ENCODE assay signal across 8 cellular contexts in the genomic region with DNA sequence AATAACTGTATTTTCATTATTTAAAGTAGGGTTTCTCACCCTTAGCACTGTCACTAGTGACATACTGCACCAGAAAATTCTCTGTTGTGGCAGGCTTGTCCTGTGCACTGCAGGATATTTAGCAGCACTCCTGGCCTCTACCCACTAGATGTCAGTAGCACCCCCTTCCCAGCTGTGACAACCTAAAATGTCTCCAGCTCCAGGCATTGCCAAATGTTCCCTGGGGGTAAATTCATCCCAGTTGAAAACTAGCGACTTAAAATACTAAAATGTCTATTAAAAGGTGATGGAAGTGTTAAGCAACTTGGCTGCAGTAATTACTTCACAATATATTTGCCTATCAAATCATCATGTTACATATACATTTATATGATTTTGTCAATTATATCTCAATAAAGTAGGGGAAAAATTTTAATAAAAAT.
DNase-seq lines count a peak whose midpoint lies in the region; ATAC-seq and TF ChIP-seq lines count a peak whose summit lies in the region.

No MANE protein-coding gene starts in this region.

- H3K4me3 ChIP-seq in HL-60 (replicated peaks; ENCODE audit: insufficient read depth, low read length), result no peak overlapping the region
- no peak overlapping the region for H3K4me3 ChIP-seq in esophagus muscularis mucosa
- H3K4me3 ChIP-seq in stomach, result no peak overlapping the region

- H3K9me3 ChIP-seq in esophagus muscularis mucosa, result no peaks in the 10 kb centered on the region
- no peaks in the 10 kb centered on the region for H3K9me3 ChIP-seq in stomach

- in situ Hi-C loops in ACHN (cut with HindIII; ENCODE audit: low pct_ligation_motif_present, low pct_unique_long_range_greater_than_20kb, low sequenced_read_pairs), result no loop called here

- TF ChIP-seq CTCF in HL-60 (IDR thresholded peaks at IDR 0.05; ENCODE audit: insufficient read depth, low read length), result peak; percentile 80
- TF ChIP-seq CTCF in esophagus muscularis mucosa (IDR thresholded peaks at IDR 0.05), result peak; percentile 84 to 88 (median 88)
- TF ChIP-seq CTCF in nephron (IDR thresholded peaks at IDR 0.05; ENCODE audit: unreplicated experiment in 3 of 3), result peak; percentile 83 to 86 (median 86)
- TF ChIP-seq CTCF in stomach (IDR thresholded peaks at IDR 0.05), result peak in 5 of 7 experiments; percentile 47 to 81 (median 77)

- no peak overlapping the region for H3K27ac Mint-ChIP-seq in nephron

- 0% methylated on average over 1 of the region's 1 CpG for WGBS in esophagus muscularis mucosa
- WGBS in stomach, 5 donors, result 0 to 4% (median 0%) methylated on average over 1 of the region's 1 CpG

- no peak overlapping the region for H3K4me3 Mint-ChIP-seq in nephron

- TF ChIP-seq EP300 in esophagus muscularis mucosa (IDR thresholded peaks at IDR 0.05) (no peak), stomach (IDR thresholded peaks at IDR 0.05) (no peak)

- H3K36me3 ChIP-seq in esophagus muscularis mucosa, result peaks cover 0 to 10% (median 8%) of the 10 kb centered on the region in 4 donors
- H3K36me3 ChIP-seq in stomach, result peaks cover 0 to 13% (median 0%) of the 10 kb centered on the region in 4 donors

- H3K27ac ChIP-seq in HL-60 (replicated peaks) (no peak overlapping the region), esophagus muscularis mucosa (replicated peaks in 1 of 4) (no peak overlapping the region), stomach (no peak overlapping the region)

- peak; percentile 77 for DNase-seq in ACHN
- DNase-seq in HL-60 (ENCODE audit: low read depth in 1 of 2, low spot score in 1 of 2), result peak; percentile 22 to 81
- DNase-seq in NOMO-1 treated with DMSO at 0.1 percent for 48 hours (lab: John Stamatoyannopoulos, UW; ENCODE audit: unreplicated experiment), result peak; percentile 39
- DNase-seq in activated CD8-positive, alpha-beta memory T cell treated with anti-CD3 and anti-CD28 coated beads, Interleukin-2, amount 50 U/mL, for 4 hours, result peak; percentile 61
- DNase-seq in esophagus muscularis mucosa (ENCODE audit: extremely low spot score), result peak; percentile 92
- peak; percentile 65 for DNase-seq in stomach

- ATAC-seq in GM18511 (IDR thresholded peaks at IDR 0.05; ENCODE audit: unreplicated experiment), result peak; percentile 71

- H3K4me1 Mint-ChIP-seq in nephron, result no peaks in the 10 kb centered on the region

- H3K4me1 ChIP-seq in esophagus muscularis mucosa (peaks cover 0 to 26% (median 15%) of the 10 kb centered on the region in 4 donors), stomach (peaks cover 4 to 62% (median 35%) of the 10 kb centered on the region in 4 donors)

- H3K9me3 Mint-ChIP-seq in nephron, result no peaks in the 10 kb centered on the region

- TF ChIP-seq POLR2A in esophagus muscularis mucosa (IDR thresholded peaks at IDR 0.05; ENCODE audit: low read depth), result no peak
- TF ChIP-seq POLR2A in stomach (IDR thresholded peaks at IDR 0.05), result no peak

- H3K27me3 Mint-ChIP-seq in nephron (ENCODE audit: low read depth), result no peaks in the 10 kb centered on the region

- intact Hi-C loops in esophagus muscularis mucosa (cut with DNase I), result loop anchor here (2.0 to 5.0 kb wide), 2 partner anchors 74 to 164 kb away; a partner anchor contains a TSS
- intact Hi-C loops in stomach (cut with DNase I; ENCODE audit: low total_unique reads), result loop anchor here (10.0 kb wide), 1 partner anchor 162 kb away; no protein-coding TSS in a partner anchor

- H3K27me3 ChIP-seq in HL-60 (ENCODE audit: insufficient read depth, poor library complexity, severe bottlenecking) (no peaks in the 10 kb centered on the region), esophagus muscularis mucosa (no peaks in the 10 kb centered on the region), stomach (no peaks in the 10 kb centered on the region)

- H3K36me3 Mint-ChIP-seq in nephron (ENCODE audit: low read depth), result peaks cover 31% of the 10 kb centered on the region

Comparison
In these comparisons a context has a peak if more than half of its experiments do, and no peak if none do; other contexts are left out.
1. DNase-seq: peak in every context shown above with its lines; median percentile 92 in esophagus muscularis mucosa; 77 in ACHN; 65 in stomach; 61 in activated CD8-positive, alpha-beta memory T cell treated with anti-CD3 and anti-CD28 coated beads, Interleukin-2, amount 50 U/mL, for 4 hours; 52 in HL-60; 39 in NOMO-1 treated with DMSO at 0.1 percent for 48 hours.